ENCODE assay signal across 18 cellular contexts in genomic region chr11:35531246-35531645, GRCh38. TPM values are rescaled to one million over a fixed set of nuclear protein-coding genes. Genes with fewer than 3 reads are reported as not detected.
"Had no signal": no experiment of that assay in that cellular context is flagged by ENCODE, and none has a peak within 500 bp of the region (broad histone marks: within the 10 kb centered on the region; RNA-seq: fewer than 3 reads in every experiment).

No MANE protein-coding gene starts in this region.

- H3K9me3 ChIP-seq: pancreas, stomach, thoracic aorta had no signal

- H3K27ac Mint-ChIP-seq: activated CD8-positive, alpha-beta memory T cell treated with anti-CD3 and anti-CD28 coated beads, Interleukin-2, amount 10 ng/mL, durations not matched to agents 7 days and 5 days; activated naive CD8-positive, alpha-beta T cell; memory B cell had no signal

- H3K4me3 ChIP-seq: pancreas, stomach, thoracic aorta had no signal

- H3K27ac ChIP-seq: stomach had no signal

- H3K4me1 ChIP-seq: pancreas had no signal

- H3K4me3 Mint-ChIP-seq: activated CD8-positive, alpha-beta memory T cell treated with anti-CD3 and anti-CD28 coated beads, Interleukin-2, amount 10 ng/mL, durations not matched to agents 7 days and 5 days; activated naive CD8-positive, alpha-beta T cell; activated T-cell treated with anti-CD3 and anti-CD28 coated beads, Interleukin-2, amount 50 U/mL, for 4 hours; memory B cell; neural crest cell had no signal

- H3K9me3 Mint-ChIP-seq: activated T-cell treated with anti-CD3 and anti-CD28 coated beads, Interleukin-2, amount 50 U/mL, for 4 hours; memory B cell; neural crest cell had no signal

- H3K4me1 Mint-ChIP-seq: activated CD8-positive, alpha-beta memory T cell treated with anti-CD3 and anti-CD28 coated beads, Interleukin-2, amount 10 ng/mL, durations not matched to agents 7 days and 5 days; memory B cell had no signal

- DNase-seq: activated CD4-positive, alpha-beta T cell treated with anti-CD3 and anti-CD28 coated beads, Interleukin-2, amount 50 U/mL, for 48 hours; activated CD8-positive, alpha-beta memory T cell treated with anti-CD3 and anti-CD28 coated beads, Interleukin-2, amount 10 ng/mL, durations not matched to agents 7 days and 5 days; activated effector memory CD4-positive, alpha-beta T cell treated with anti-CD3 and anti-CD28 coated beads, Interleukin-2, amount 50 U/mL, for 16 hours; activated T-cell treated with anti-CD3 and anti-CD28 coated beads, Interleukin-2, amount 50 U/mL, for 4 hours; aorta; caudate nucleus; cortex of kidney; effector CD8-positive, alpha-beta T cell; head of caudate nucleus; pancreas; stimulated activated CD4-positive, alpha-beta T cell treated with anti-CD3 and anti-CD28 coated beads, Interleukin-4, amount 100 ng/mL, for 4 hours; stomach had no signal

- H3K27me3 ChIP-seq: pancreas had no signal

- H3K36me3 ChIP-seq: pancreas, stomach, thoracic aorta had no signal

- H3K36me3 Mint-ChIP-seq: activated CD8-positive, alpha-beta memory T cell treated with anti-CD3 and anti-CD28 coated beads, Interleukin-2, amount 10 ng/mL, durations not matched to agents 7 days and 5 days; activated naive CD8-positive, alpha-beta T cell; memory B cell had no signal

- ATAC-seq: activated CD4-positive, CD25-positive, alpha-beta regulatory T cell treated with anti-CD3 and anti-CD28 coated beads, Interleukin-2, amount 50 U/mL, for 24 hours; activated CD8-positive, alpha-beta memory T cell treated with anti-CD3 and anti-CD28 coated beads, Interleukin-2, amount 10 ng/mL, durations not matched to agents 7 days and 5 days; activated T-cell treated with anti-CD3 and anti-CD28 coated beads, Interleukin-2, amount 50 U/mL, for 4 hours had no signal

RNA-seq across cellular contexts. Expression of gene PAMR1, which starts 5.8 kb away (rescaled TPM):
- total RNA-seq: activated CD8-positive, alpha-beta memory T cell treated with anti-CD3 and anti-CD28 coated beads, Interleukin-2, amount 10 ng/mL, durations not matched to agents 7 days and 5 days; activated T-cell treated with anti-CD3 and anti-CD28 coated beads, Interleukin-2, amount 50 U/mL, for 4 hours; T-helper 2 cell treated with Interferon-gamma antibody and Interleukin-4, amounts not matched to agents 100 ng/mL and 5 ng/mL, for 36 hours had no signal
